1 cellular context compared by ENCODE assay signal in the genomic region with DNA sequence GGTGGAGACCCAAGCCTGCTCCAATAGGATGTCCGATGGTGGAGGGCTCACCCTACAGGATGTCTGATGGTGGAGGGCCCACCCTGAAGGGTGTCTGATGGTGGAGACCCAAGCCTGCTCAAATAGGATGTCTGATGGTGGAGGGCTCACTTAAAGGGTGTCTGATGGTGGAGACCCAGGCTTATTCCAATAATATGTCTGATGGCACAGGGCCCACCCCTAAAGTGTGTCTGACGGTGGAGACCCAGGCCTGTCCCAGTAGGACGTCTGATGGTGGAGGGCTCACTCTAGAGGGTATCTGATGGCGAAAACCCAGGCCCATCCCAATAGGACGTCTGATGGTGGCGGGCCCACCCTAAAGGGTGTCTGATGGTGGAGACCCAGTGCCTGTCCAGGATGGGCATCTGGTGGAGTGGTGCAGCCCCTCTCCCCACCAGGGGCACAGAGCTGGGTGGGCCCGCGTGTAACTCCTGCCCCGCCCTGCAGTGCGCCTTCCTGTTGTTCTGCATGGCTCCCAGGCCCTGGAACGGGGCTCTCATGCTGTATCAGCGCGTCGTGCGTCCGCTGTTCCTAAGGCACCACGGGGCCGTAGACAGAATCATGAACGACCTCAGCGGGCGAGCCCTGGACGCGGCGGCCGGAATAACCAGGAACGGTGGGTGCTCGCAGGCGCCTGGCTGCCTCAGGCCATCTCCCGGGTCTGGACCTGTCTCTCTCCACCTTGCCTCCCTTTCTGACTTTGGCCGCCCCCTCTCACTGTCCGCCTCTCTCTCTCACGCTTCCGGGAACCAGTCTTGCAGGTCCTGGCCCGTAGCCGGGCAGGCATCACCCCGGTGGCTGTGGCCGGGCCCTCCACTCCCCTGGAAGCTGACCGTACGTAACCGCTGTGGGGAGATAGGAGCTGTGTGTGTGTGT.
TF ChIP-seq lines count a peak whose summit lies in the region.

No MANE protein-coding gene starts in this region.

TF ChIP-seq in HepG2, 621 proteins besides CTCF, POLR2A, EP300 and RAD21:
- TF ChIP-seq, protein P1, sequence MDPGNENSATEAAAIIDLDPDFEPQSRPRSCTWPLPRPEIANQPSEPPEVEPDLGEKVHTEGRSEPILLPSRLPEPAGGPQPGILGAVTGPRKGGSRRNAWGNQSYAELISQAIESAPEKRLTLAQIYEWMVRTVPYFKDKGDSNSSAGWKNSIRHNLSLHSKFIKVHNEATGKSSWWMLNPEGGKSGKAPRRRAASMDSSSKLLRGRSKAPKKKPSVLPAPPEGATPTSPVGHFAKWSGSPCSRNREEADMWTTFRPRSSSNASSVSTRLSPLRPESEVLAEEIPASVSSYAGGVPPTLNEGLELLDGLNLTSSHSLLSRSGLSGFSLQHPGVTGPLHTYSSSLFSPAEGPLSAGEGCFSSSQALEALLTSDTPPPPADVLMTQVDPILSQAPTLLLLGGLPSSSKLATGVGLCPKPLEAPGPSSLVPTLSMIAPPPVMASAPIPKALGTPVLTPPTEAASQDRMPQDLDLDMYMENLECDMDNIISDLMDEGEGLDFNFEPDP (CRISPR knock-in tag; conservative IDR thresholded peaks at IDR 0.05), result 0 out of 2 replicates have a peak, but pooled peaks have one; percentile 36
- no peak for TF ChIP-seq ZNF761 (CRISPR knock-in tag; conservative IDR thresholded peaks at IDR 0.05)
- TF ChIP-seq HOXA9 (CRISPR knock-in tag; IDR thresholded peaks at IDR 0.05; ENCODE audit: borderline replicate concordance), result peak; percentile 42; the same call in 1 of the 2 replicates
- TF ChIP-seq, protein P2, sequence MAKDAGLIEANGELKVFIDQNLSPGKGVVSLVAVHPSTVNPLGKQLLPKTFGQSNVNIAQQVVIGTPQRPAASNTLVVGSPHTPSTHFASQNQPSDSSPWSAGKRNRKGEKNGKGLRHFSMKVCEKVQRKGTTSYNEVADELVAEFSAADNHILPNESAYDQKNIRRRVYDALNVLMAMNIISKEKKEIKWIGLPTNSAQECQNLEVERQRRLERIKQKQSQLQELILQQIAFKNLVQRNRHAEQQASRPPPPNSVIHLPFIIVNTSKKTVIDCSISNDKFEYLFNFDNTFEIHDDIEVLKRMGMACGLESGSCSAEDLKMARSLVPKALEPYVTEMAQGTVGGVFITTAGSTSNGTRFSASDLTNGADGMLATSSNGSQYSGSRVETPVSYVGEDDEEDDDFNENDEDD (CRISPR knock-in tag; IDR thresholded peaks at IDR 0.05; ENCODE audit: borderline replicate concordance), result no peak
- no peak for TF ChIP-seq ZNF30 (CRISPR knock-in tag; IDR thresholded peaks at IDR 0.05)
- TF ChIP-seq CC2D1A (CRISPR knock-in tag; IDR thresholded peaks at IDR 0.05), result no peak
- TF ChIP-seq, protein P3, sequence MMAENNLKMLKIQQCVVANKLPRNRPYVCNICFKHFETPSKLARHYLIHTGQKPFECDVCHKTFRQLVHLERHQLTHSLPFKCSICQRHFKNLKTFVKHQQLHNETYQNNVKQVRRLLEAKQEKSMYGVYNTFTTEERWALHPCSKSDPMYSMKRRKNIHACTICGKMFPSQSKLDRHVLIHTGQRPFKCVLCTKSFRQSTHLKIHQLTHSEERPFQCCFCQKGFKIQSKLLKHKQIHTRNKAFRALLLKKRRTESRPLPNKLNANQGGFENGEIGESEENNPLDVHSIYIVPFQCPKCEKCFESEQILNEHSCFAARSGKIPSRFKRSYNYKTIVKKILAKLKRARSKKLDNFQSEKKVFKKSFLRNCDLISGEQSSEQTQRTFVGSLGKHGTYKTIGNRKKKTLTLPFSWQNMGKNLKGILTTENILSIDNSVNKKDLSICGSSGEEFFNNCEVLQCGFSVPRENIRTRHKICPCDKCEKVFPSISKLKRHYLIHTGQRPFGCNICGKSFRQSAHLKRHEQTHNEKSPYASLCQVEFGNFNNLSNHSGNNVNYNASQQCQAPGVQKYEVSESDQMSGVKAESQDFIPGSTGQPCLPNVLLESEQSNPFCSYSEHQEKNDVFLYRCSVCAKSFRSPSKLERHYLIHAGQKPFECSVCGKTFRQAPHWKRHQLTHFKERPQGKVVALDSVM (CRISPR knock-in tag; IDR thresholded peaks at IDR 0.05), result no peak
- no peak for TF ChIP-seq SRSF9 (IDR thresholded peaks at IDR 0.05; ENCODE audit: borderline replicate concordance, insufficient read depth, low read depth, low read length, poor library complexity, severe bottlenecking)
- TF ChIP-seq ZSCAN22 (CRISPR knock-in tag; IDR thresholded peaks at IDR 0.05), result peak; percentile 99
- no peak for TF ChIP-seq GZF1 (CRISPR knock-in tag; IDR thresholded peaks at IDR 0.05)
- TF ChIP-seq, protein P4, sequence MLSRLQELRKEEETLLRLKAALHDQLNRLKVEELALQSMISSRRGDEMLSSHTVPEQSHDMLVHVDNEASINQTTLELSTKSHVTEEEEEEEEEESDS (CRISPR knock-in tag; IDR thresholded peaks at IDR 0.05; ENCODE audit: borderline replicate concordance), result no peak
- peak; percentile 86 for TF ChIP-seq AGO2 (optimal IDR thresholded peaks at IDR 0.05; ENCODE audit: low read depth, low read length)
- TF ChIP-seq AGO1 (IDR thresholded peaks at IDR 0.05; ENCODE audit: low read depth, low read length, poor library complexity, severe bottlenecking), result peak; percentile 72
- TF ChIP-seq SYNCRIP (IDR thresholded peaks at IDR 0.05; ENCODE audit: insufficient read depth, low read depth, low read length), result no peak
- no peak for TF ChIP-seq ZNF441 (CRISPR knock-in tag; IDR thresholded peaks at IDR 0.05; ENCODE audit: borderline replicate concordance)
TF ChIP-seq in HepG2: peak in this region for 5.
